9 cellular contexts compared by ENCODE assay signal in genomic region chr10:110221044-110221720, GRCh38. TPM values are rescaled to one million over a fixed set of nuclear protein-coding genes. Genes with fewer than 3 reads are reported as not detected.
DNase-seq lines count a peak whose midpoint lies in the region; ATAC-seq and TF ChIP-seq lines count a peak whose summit lies in the region.
"Had no signal": no experiment of that assay in that cellular context is flagged by ENCODE, and none has a peak within 500 bp of the region (broad histone marks: within the 10 kb centered on the region; RNA-seq: fewer than 3 reads in every experiment).

No MANE protein-coding gene starts in this region.

- H3K9me3 ChIP-seq in HEK293 (ENCODE audit: control insufficient read depth, insufficient read depth, low read depth, low read length) (no peaks in the 10 kb centered on the region), right cardiac atrium (ENCODE audit: control insufficient read depth, low read length) (no peaks in the 10 kb centered on the region), spleen (no peaks in the 10 kb centered on the region), PC-3 (ENCODE audit: low read length) (no peaks in the 10 kb centered on the region)

- H3K4me3 Mint-ChIP-seq in activated T-helper 17 cell treated with anti-CD3 and anti-CD28 coated beads, Interleukin-2, amount 50 U/mL, for 72 hours = peak overlapping the region; percentile 83

- H3K4me1 Mint-ChIP-seq in activated T-helper 17 cell treated with anti-CD3 and anti-CD28 coated beads, Interleukin-2, amount 50 U/mL, for 72 hours = peaks cover 56% of the 10 kb centered on the region

- CTCF ChIA-PET in HEK293 (lab: Yijun Ruan, JAX) = interaction anchor here (0.7 to 5.1 kb wide), 9 partner anchors 9 to 116 kb away, joined by 3 to 70 read pairs (median 4); partner anchors contain the start of gene MXI1
- CTCF ChIA-PET in PC-3 (lab: Charles Lee) = no interaction called here

- intact Hi-C loops in right cardiac atrium (cut with DNase I) (loop anchor here in 3 of 4 donors (5.0 to 10.0 kb wide), 3 partner anchors 54 to 84 kb away; no protein-coding TSS in a partner anchor), spleen (cut with DNase I; ENCODE audit: low total_unique reads) (no loop called here), PC-3 (cut with micrococcal nuclease) (no loop called here)

- H3K4me1 ChIP-seq in HEK293 (ENCODE audit: control insufficient read depth, insufficient read depth, low read length) = peaks cover 7% of the 10 kb centered on the region
- peaks cover 18% of the 10 kb centered on the region for H3K4me1 ChIP-seq in right cardiac atrium (ENCODE audit: control insufficient read depth, insufficient read depth, low read length)
- H3K4me1 ChIP-seq in spleen = peaks cover 8 to 52% (median 31%) of the 10 kb centered on the region in 6 donors
- H3K4me1 ChIP-seq in PC-3 (ENCODE audit: insufficient read depth, low read length) = no peaks in the 10 kb centered on the region

- no peaks in the 10 kb centered on the region for H3K79me2 ChIP-seq in PC-3 (ENCODE audit: low read length)

- no peak overlapping the region for H2AFZ ChIP-seq in PC-3 (ENCODE audit: low read length)

- peak overlapping the region; percentile 86 for H3K27ac Mint-ChIP-seq in activated T-helper 17 cell treated with anti-CD3 and anti-CD28 coated beads, Interleukin-2, amount 50 U/mL, for 72 hours

- no peaks in the 10 kb centered on the region for H3K9me2 ChIP-seq in PC-3 (replicated peaks; ENCODE audit: low read length)

- H3K36me3 Mint-ChIP-seq in activated T-helper 17 cell treated with anti-CD3 and anti-CD28 coated beads, Interleukin-2, amount 50 U/mL, for 72 hours (ENCODE audit: low read depth) = peaks cover 20% of the 10 kb centered on the region

- H3K9ac ChIP-seq in PC-3 (ENCODE audit: low read length) = no peak overlapping the region

- WGBS in right cardiac atrium = 69% methylated on average over 4 of the region's 4 CpGs
- WGBS in spleen, 5 donors = 80 to 93% (median 90%) methylated on average over 4 of the region's 4 CpGs

- H3K4me3 ChIP-seq in HEK293 (ENCODE audit: low read depth, low read length) (peak overlapping the region; percentile 27), right cardiac atrium (ENCODE audit: low read length) (peak overlapping the region; percentile 17), spleen (peak overlapping the region in 2 of 8 donors; percentile 18 to 52), PC-3 (ENCODE audit: low read length) (no peak overlapping the region)

- H3K27me3 ChIP-seq in right cardiac atrium (ENCODE audit: control insufficient read depth, insufficient read depth) (no peaks in the 10 kb centered on the region), spleen (replicated peaks in 1 of 7) (no peaks in the 10 kb centered on the region), PC-3 (ENCODE audit: low read length) (no peaks in the 10 kb centered on the region)

- H3F3A ChIP-seq in PC-3 (ENCODE audit: low read length, unreplicated experiment) = no peaks in the 10 kb centered on the region

- no peaks in the 10 kb centered on the region for H3K36me3 ChIP-seq in HEK293 (ENCODE audit: control insufficient read depth in 2 of 2, insufficient read depth in 1 of 2, low read length in 2 of 2)
- H3K36me3 ChIP-seq in spleen = no peaks in the 10 kb centered on the region
- H3K36me3 ChIP-seq in PC-3 (ENCODE audit: low read depth, low read length) = no peaks in the 10 kb centered on the region

- no peaks in the 10 kb centered on the region for H3K27me3 Mint-ChIP-seq in activated T-helper 17 cell treated with anti-CD3 and anti-CD28 coated beads, Interleukin-2, amount 50 U/mL, for 72 hours

- TF ChIP-seq CTCF in HEK293 (tag by site-specific recombination; IDR thresholded peaks at IDR 0.05) = no peak
- no peak for TF ChIP-seq CTCF in spleen (IDR thresholded peaks at IDR 0.05 in 8 of 11, conservative IDR thresholded peaks at IDR 0.05 in 3 of 11)
- no peak for TF ChIP-seq CTCF in PC-3 (conservative IDR thresholded peaks at IDR 0.05; ENCODE audit: low read depth, low read length)

- BruUV-seq in PC-3 (replicated peaks; lab: Mats Ljungman, UMichigan) = no TSS peak

- TF ChIP-seq POLR2A in spleen (IDR thresholded peaks at IDR 0.05) = no peak

- H3K27ac ChIP-seq in HEK293 (ENCODE audit: extremely low read depth, low read depth, low read length) = peak overlapping the region; percentile 26; the same call in 1 of the 2 replicates
- peak overlapping the region; percentile 61 for H3K27ac ChIP-seq in right cardiac atrium (ENCODE audit: low read length)
- peak overlapping the region in 6 of 8 donors; percentile 12 to 75 (median 54) for H3K27ac ChIP-seq in spleen
- H3K27ac ChIP-seq in PC-3 (ENCODE audit: low read length) = no peak overlapping the region

- H3K4me2 ChIP-seq in PC-3 (ENCODE audit: low read length) = no peak overlapping the region

- ATAC-seq in activated T-helper 17 cell treated with anti-CD3 and anti-CD28 coated beads, Interleukin-2, amount 50 U/mL, for 72 hours (replicated peaks) = no peak
- no peak for ATAC-seq in right cardiac atrium
- no peak for ATAC-seq in GM19397 (IDR thresholded peaks at IDR 0.05; ENCODE audit: unreplicated experiment)
- ATAC-seq in HG03039 (IDR thresholded peaks at IDR 0.05; ENCODE audit: unreplicated experiment) = no peak
- no peak for ATAC-seq in PC-3

- no peaks in the 10 kb centered on the region for H3K9me3 Mint-ChIP-seq in activated T-helper 17 cell treated with anti-CD3 and anti-CD28 coated beads, Interleukin-2, amount 50 U/mL, for 72 hours

- no peak for DNase-seq in right cardiac atrium
- no peak for DNase-seq in spleen
- no peak for DNase-seq in PC-3
- DNase-seq in RPMI8226 = no peak
- DNase-seq: NCI-H1092 treated with DMSO at 0.1 percent for 48 hours had no signal

- no peaks in the 10 kb centered on the region for H4K20me1 ChIP-seq in PC-3 (ENCODE audit: low read length)

- POLR2A ChIA-PET in HEK293 (lab: Yijun Ruan, JAX) (interaction anchor here (1.0 to 5.3 kb wide), 4 partner anchors 11 to 337 kb away, joined by 3 to 75 read pairs (median 3); partner anchors contain the start of gene XPNPEP1), PC-3 (lab: Charles Lee; ENCODE audit: unreplicated experiment) (no interaction called here)

TF ChIP-seq in HEK293, 187 proteins besides CTCF, POLR2A, EP300 and RAD21:
- TF ChIP-seq ZNF548 (tag by site-specific recombination; IDR thresholded peaks at IDR 0.05) = no peak
- 0 out of 2 replicates have a peak, but pooled peaks have one; percentile 4 for TF ChIP-seq PRDM6 (tag by site-specific recombination; IDR thresholded peaks at IDR 0.05)

RNA-seq across cellular contexts. Expression of gene MXI1, which starts 13.8 kb away (rescaled TPM):
- total RNA-seq in activated T-helper 17 cell treated with anti-CD3 and anti-CD28 coated beads, Interleukin-2, amount 50 U/mL, for 72 hours = 100 to 1,000 TPM in 1 of 2 donors, 10 to 100 TPM in 1; 32.5 to 130 TPM
- total RNA-seq in right cardiac atrium (10 to 100 TPM; 57.5 to 91.3 (median 62.4) TPM), spleen (10 to 100 TPM; 10.6 to 49.4 (median 20.7) TPM), PC-3 (2014; rRNA removed) (15.6 and 18.0 TPM in 2 replicates)
- polyA plus RNA-seq in right cardiac atrium (35.5 TPM), spleen (1 to 10 TPM; 6.8 to 9.8 (median 8.8) TPM)

Comparison
In these comparisons a context has a peak if more than half of its experiments do, and no peak if none do; other contexts are left out.
1. intact Hi-C loops: an anchor here in right cardiac atrium (5.0 to 10.0 kb wide); none called in spleen and PC-3.